In the genomic region with DNA sequence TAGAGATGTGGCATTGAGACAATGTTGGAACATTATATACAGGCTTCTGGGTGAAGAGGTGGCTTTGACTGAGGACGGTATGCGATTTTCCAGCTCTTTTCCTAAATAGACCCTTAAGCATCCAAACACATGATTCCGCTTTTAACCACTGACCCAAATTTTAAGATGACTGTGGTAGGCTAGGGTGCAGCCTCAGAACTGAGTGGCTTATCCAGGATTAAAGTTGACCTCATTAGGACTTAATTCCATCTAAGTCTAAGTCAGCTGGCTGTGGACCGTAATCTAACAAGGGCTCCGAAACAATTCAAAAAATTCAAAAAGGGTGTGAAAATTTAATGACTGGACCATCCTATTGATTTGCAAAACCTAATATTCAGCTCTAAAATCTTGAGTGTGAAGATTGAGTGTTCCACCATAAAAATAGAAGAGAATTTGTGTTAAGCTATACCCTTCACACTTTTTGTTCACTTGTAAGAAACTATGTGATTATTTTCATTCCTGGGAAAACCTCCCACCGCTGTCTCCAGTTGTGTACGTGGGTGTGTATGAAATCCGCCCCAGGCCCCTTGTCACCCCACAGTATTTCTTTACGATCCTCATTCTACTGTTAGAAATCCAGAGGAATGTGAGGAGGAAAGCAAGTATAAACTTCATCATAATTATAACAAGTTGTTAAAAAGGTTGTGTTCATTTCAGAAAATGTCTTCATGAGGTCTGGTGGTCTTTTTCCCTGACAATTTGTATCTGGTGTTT, we compare ENCODE assay signal across 1 cellular context.
TF ChIP-seq lines count a peak whose summit lies in the region.

No MANE protein-coding gene starts in this region.

TF ChIP-seq in IMR-90, 13 proteins besides CTCF, POLR2A, EP300 and RAD21:
- TF ChIP-seq MAZ (IDR thresholded peaks at IDR 0.05; ENCODE audit: borderline replicate concordance, low read depth, low read length) (no peak), CHD1 (IDR thresholded peaks at IDR 0.05; ENCODE audit: low read depth, low read length) (no peak), FOS (IDR thresholded peaks at IDR 0.05; ENCODE audit: low read depth, low read length) (no peak), SMC3 (IDR thresholded peaks at IDR 0.05; ENCODE audit: low read depth, low read length) (no peak), RCOR1 (IDR thresholded peaks at IDR 0.05; ENCODE audit: insufficient replicate concordance, low read length) (no peak), RFX5 (IDR thresholded peaks at IDR 0.05; ENCODE audit: low read depth, low read length) (no peak)
- TF ChIP-seq, protein P1, sequence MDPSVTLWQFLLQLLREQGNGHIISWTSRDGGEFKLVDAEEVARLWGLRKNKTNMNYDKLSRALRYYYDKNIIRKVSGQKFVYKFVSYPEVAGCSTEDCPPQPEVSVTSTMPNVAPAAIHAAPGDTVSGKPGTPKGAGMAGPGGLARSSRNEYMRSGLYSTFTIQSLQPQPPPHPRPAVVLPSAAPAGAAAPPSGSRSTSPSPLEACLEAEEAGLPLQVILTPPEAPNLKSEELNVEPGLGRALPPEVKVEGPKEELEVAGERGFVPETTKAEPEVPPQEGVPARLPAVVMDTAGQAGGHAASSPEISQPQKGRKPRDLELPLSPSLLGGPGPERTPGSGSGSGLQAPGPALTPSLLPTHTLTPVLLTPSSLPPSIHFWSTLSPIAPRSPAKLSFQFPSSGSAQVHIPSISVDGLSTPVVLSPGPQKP (IDR thresholded peaks at IDR 0.05; ENCODE audit: borderline replicate concordance, low read depth, low read length), result no peak
- TF ChIP-seq, protein P2, sequence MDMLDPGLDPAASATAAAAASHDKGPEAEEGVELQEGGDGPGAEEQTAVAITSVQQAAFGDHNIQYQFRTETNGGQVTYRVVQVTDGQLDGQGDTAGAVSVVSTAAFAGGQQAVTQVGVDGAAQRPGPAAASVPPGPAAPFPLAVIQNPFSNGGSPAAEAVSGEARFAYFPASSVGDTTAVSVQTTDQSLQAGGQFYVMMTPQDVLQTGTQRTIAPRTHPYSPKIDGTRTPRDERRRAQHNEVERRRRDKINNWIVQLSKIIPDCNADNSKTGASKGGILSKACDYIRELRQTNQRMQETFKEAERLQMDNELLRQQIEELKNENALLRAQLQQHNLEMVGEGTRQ (IDR thresholded peaks at IDR 0.05; ENCODE audit: low read depth, low read length), result no peak
